In genomic region chr15:85743392-85744045, GRCh38 we compare ENCODE assay signal across 15 cellular contexts. TPM values are rescaled to one million over a fixed set of nuclear protein-coding genes. Genes with fewer than 3 reads are reported as not detected.
DNase-seq lines count a peak whose midpoint lies in the region; ATAC-seq and TF ChIP-seq lines count a peak whose summit lies in the region.
"Had no signal": no experiment of that assay in that cellular context is flagged by ENCODE, and none has a peak within 500 bp of the region (broad histone marks: within the 10 kb centered on the region; RNA-seq: fewer than 3 reads in every experiment).

No MANE protein-coding gene starts in this region.

- H3K27me3 ChIP-seq in endodermal cell (ENCODE audit: control insufficient read depth, insufficient read depth, low read length, poor library complexity, severe bottlenecking) = no peaks in the 10 kb centered on the region
- H3K27me3 ChIP-seq: BE2C, stomach had no signal

- no peak for ATAC-seq in activated naive CD4-positive, alpha-beta T cell treated with anti-CD3 and anti-CD28 coated beads, Interleukin-2, amount 50 U/mL, for 72 hours
- ATAC-seq in stimulated activated effector memory CD8-positive, alpha-beta T cell treated with anti-CD3 and anti-CD28 coated beads, Interleukin-12 subunit alpha, Interleukin-12 subunit beta, amount 100 ng/mL, for 72 hours = no peak
- no peak for ATAC-seq in HG03469 (IDR thresholded peaks at IDR 0.05; ENCODE audit: unreplicated experiment)
- ATAC-seq: activated CD4-positive, CD25-positive, alpha-beta regulatory T cell treated with anti-CD3 and anti-CD28 coated beads, Interleukin-2, amount 50 U/mL, for 24 hours had no signal

- peaks cover 98% of the 10 kb centered on the region for H3K36me3 ChIP-seq in endodermal cell (ENCODE audit: control insufficient read depth, insufficient read depth, low read length)

- no peaks in the 10 kb centered on the region for H3K4me1 Mint-ChIP-seq in endodermal cell
- no peaks in the 10 kb centered on the region for H3K4me1 Mint-ChIP-seq in stimulated activated effector memory CD8-positive, alpha-beta T cell treated with anti-CD3 and anti-CD28 coated beads, Interleukin-12 subunit alpha, Interleukin-12 subunit beta, amount 100 ng/mL, for 72 hours

- WGBS in endodermal cell (ENCODE audit: insufficient coverage in 1 of 2, insufficient read length in 1 of 2), 2 experiments = 90 to 92% methylated on average over 8 to 14 of the region's 14 CpGs

- peaks cover 0 to 10% of the 10 kb centered on the region in 2 donors for H3K36me3 Mint-ChIP-seq in activated naive CD4-positive, alpha-beta T cell treated with anti-CD3 and anti-CD28 coated beads, Interleukin-2, amount 50 U/mL, for 72 hours
- peaks cover 77% of the 10 kb centered on the region for H3K36me3 Mint-ChIP-seq in endodermal cell (ENCODE audit: low read depth)
- H3K36me3 Mint-ChIP-seq in stimulated activated effector memory CD8-positive, alpha-beta T cell treated with anti-CD3 and anti-CD28 coated beads, Interleukin-12 subunit alpha, Interleukin-12 subunit beta, amount 100 ng/mL, for 72 hours = peaks cover 100% of the 10 kb centered on the region

- peak overlapping the region; percentile 34 for H3K27ac ChIP-seq in endodermal cell (ENCODE audit: low read depth, low read length)
- H3K27ac ChIP-seq: KMS-11 had no signal

- no peak overlapping the region for H3K4me3 ChIP-seq in endodermal cell (ENCODE audit: low read length)
- H3K4me3 ChIP-seq: stomach had no signal

- no peak overlapping the region for H3K4me3 Mint-ChIP-seq in endodermal cell
- no peak overlapping the region for H3K4me3 Mint-ChIP-seq in stimulated activated effector memory CD8-positive, alpha-beta T cell treated with anti-CD3 and anti-CD28 coated beads, Interleukin-12 subunit alpha, Interleukin-12 subunit beta, amount 100 ng/mL, for 72 hours
- H3K4me3 Mint-ChIP-seq: activated naive CD8-positive, alpha-beta T cell had no signal

- no peaks in the 10 kb centered on the region for H3K27me3 Mint-ChIP-seq in endodermal cell (ENCODE audit: insufficient read depth)
- H3K27me3 Mint-ChIP-seq: activated naive CD8-positive, alpha-beta T cell had no signal

- H3K9ac ChIP-seq in endodermal cell (ENCODE audit: extremely low read depth, low read length, poor library complexity, severe bottlenecking) = no peak overlapping the region
- H3K9ac ChIP-seq: KMS-11 had no signal

- H3K9me3 Mint-ChIP-seq in activated naive CD4-positive, alpha-beta T cell treated with anti-CD3 and anti-CD28 coated beads, Interleukin-2, amount 50 U/mL, for 72 hours = no peaks in the 10 kb centered on the region
- no peaks in the 10 kb centered on the region for H3K9me3 Mint-ChIP-seq in endodermal cell
- H3K9me3 Mint-ChIP-seq in stimulated activated effector memory CD8-positive, alpha-beta T cell treated with anti-CD3 and anti-CD28 coated beads, Interleukin-12 subunit alpha, Interleukin-12 subunit beta, amount 100 ng/mL, for 72 hours = no peaks in the 10 kb centered on the region

- DNase-seq in activated naive CD4-positive, alpha-beta T cell treated with anti-CD3 and anti-CD28 coated beads, Interleukin-2, amount 50 U/mL, for 72 hours (ENCODE audit: low spot score in 2 of 2) = no peak
- no peak for DNase-seq in activated naive CD4-positive, alpha-beta T cell treated with Interleukin-2 at 50 U/mL for 16 hours
- DNase-seq in NCI-H187 treated with DMSO at 0.1 percent for 48 hours (lab: John Stamatoyannopoulos, UW) (peak; percentile 68), endodermal cell (peak; percentile 30), iPS-NIHi11 (ENCODE audit: low spot score) (no peak), amniotic stem cell (lab: John Stamatoyannopoulos, UW) (no peak)
- no peak for DNase-seq in stimulated activated effector memory CD8-positive, alpha-beta T cell treated with anti-CD3 and anti-CD28 coated beads, Interleukin-12 subunit alpha, Interleukin-12 subunit beta, amount 100 ng/mL, for 72 hours (ENCODE audit: low spot score in 2 of 2)
- DNase-seq: BE2C, cerebellar nuclear complex, kidney, stomach had no signal

- H3K27ac Mint-ChIP-seq in activated naive CD4-positive, alpha-beta T cell treated with anti-CD3 and anti-CD28 coated beads, Interleukin-2, amount 50 U/mL, for 72 hours = peak overlapping the region; percentile 44 to 67
- H3K27ac Mint-ChIP-seq in endodermal cell = no peak overlapping the region
- peak overlapping the region; percentile 76 for H3K27ac Mint-ChIP-seq in stimulated activated effector memory CD8-positive, alpha-beta T cell treated with anti-CD3 and anti-CD28 coated beads, Interleukin-12 subunit alpha, Interleukin-12 subunit beta, amount 100 ng/mL, for 72 hours

- no peak for TF ChIP-seq CTCF in endodermal cell (conservative IDR thresholded peaks at IDR 0.05)

- no peaks in the 10 kb centered on the region for H3K9me3 ChIP-seq in endodermal cell (ENCODE audit: control insufficient read depth, low read length)
- H3K9me3 ChIP-seq: BE2C, stomach had no signal

- no peaks in the 10 kb centered on the region for H3K4me1 ChIP-seq in endodermal cell (ENCODE audit: control insufficient read depth, insufficient read depth, low read length)

RNA-seq across cellular contexts. Expression of gene KLHL25, which starts 51.2 kb away (rescaled TPM):
- 1 to 10 TPM; 6.0 to 9.2 TPM for total RNA-seq in activated naive CD4-positive, alpha-beta T cell treated with anti-CD3 and anti-CD28 coated beads, Interleukin-2, amount 50 U/mL, for 72 hours
- 10 to 100 TPM; 13.3 TPM for total RNA-seq in endodermal cell
- 20.3 TPM for polyA plus RNA-seq in endodermal cell (2013, experiment 1 of 2)
- polyA plus RNA-seq in endodermal cell (2013, experiment 2 of 2) = 19.7 TPM

Comparison
In these comparisons a context has a peak if more than half of its experiments do, and no peak if none do; other contexts are left out.
1. DNase-seq: peak in NCI-H187 treated with DMSO at 0.1 percent for 48 hours (single experiment) and endodermal cell (single experiment); none in activated naive CD4-positive, alpha-beta T cell treated with anti-CD3 and anti-CD28 coated beads, Interleukin-2, amount 50 U/mL, for 72 hours (0 of 2), activated naive CD4-positive, alpha-beta T cell treated with Interleukin-2 at 50 U/mL for 16 hours (single experiment), stimulated activated effector memory CD8-positive, alpha-beta T cell treated with anti-CD3 and anti-CD28 coated beads, Interleukin-12 subunit alpha, Interleukin-12 subunit beta, amount 100 ng/mL, for 72 hours (0 of 2), iPS-NIHi11 (single experiment) and amniotic stem cell (single experiment).